In the genomic region with DNA sequence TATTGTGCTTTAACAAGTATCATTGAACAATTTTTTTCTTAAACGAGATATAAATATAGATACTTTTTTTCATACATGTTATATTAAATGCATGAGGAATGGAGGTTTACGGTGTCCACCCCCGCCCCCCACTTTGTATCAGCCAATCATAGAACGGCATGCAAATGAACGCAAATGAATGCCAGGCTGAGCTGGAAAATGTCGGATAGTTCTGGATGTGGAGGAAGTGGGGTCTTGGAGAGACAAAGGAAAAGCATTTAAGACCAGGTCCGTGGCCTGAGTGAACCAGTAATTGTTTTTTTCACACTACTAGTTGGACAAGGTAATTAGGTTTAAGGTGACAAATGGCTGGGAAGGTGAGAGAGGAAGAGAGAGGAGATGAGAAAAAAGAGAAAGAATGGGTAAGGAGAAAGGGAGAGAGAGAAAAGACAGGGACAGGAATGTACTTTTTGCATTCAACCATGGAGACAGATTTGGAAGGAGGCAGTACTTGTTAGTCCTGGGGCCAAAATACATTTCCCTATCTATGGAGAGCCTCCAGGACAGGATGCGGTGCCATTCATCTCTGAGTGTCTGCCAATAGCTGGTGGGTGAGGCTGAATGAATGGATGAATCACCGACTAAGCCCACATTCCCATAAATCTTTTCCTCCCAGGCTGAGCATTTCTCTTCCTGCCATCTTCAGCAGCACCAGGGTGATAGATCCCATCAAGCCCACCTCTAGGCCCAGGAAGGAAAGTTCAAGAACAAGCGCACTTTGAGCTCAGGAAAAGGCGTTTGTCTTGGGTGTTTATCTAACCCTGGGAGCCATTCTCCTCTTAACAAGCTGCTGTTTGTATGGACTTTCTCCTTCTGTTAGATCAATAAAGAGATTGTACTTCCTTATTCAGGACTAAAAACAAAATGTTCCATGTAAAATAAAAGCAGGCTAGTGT, we compare ENCODE assay signal across 8 cellular contexts. TPM values are rescaled to one million over a fixed set of nuclear protein-coding genes. Genes with fewer than 3 reads are reported as not detected.
DNase-seq lines count a peak whose midpoint lies in the region; ATAC-seq, FAIRE-seq and TF ChIP-seq lines count a peak whose summit lies in the region.

No MANE protein-coding gene starts in this region.

- RAD21 ChIA-PET in HCT116 (lab: Charles Lee; ENCODE audit: low non-redundant PET in 1 of 2, low total read pairs in 2 of 2, uncharacterized antibody in 2 of 2, unreplicated experiment in 2 of 2) = no interaction called here

- CTCF ChIA-PET in HCT116 (lab: Charles Lee) = interaction anchor here (0.9 to 1.7 kb wide), 4 partner anchors 23 to 337 kb away, joined by 3 to 5 read pairs (median 3); partner anchors contain the start of gene OXTR

- no peaks in the 10 kb centered on the region for H3K9me2 ChIP-seq in HCT116 (ENCODE audit: insufficient read depth)

- H3K4me2 ChIP-seq in HCT116 (ENCODE audit: low read length) = peak overlapping the region; percentile 93

- DNase-seq in HCT116 (ENCODE audit: low read depth, low spot score) (peak; percentile 75), adipocyte (ENCODE audit: low read depth) (peak; percentile 79), iris pigment epithelial cell (ENCODE audit: low read depth) (peak; percentile 45), ecto neural progenitor cell (ENCODE audit: low spot score) (no peak), CD1c-positive myeloid dendritic cell (ENCODE audit: extremely low spot score) (no peak), retina (no peak)

- ATAC-seq in HCT116 (peak; percentile 51), GM21526 (IDR thresholded peaks at IDR 0.05; ENCODE audit: low FRiP score, unreplicated experiment) (no peak)

- H2AFZ ChIP-seq in HCT116 (ENCODE audit: low read depth, low read length, poor library complexity, severe bottlenecking) = peak overlapping the region; percentile 64

- intact Hi-C loops in HCT116 (cut with micrococcal nuclease) = no loop called here

- TF ChIP-seq CTCF in HCT116 (IDR thresholded peaks at IDR 0.05 in 2 of 3, conservative IDR thresholded peaks at IDR 0.05 in 1 of 3; ENCODE audit: borderline replicate concordance in 1 of 3, insufficient read depth in 1 of 3, low read depth in 2 of 3, low read length in 2 of 3) = no peak

- H3K79me2 ChIP-seq in HCT116 (ENCODE audit: insufficient read depth, low read length) = peaks cover 36% of the 10 kb centered on the region

- H3K4me1 ChIP-seq in HCT116 (ENCODE audit: control insufficient read depth in 1 of 2, insufficient read depth in 2 of 2, low read length in 2 of 2) (peaks cover 14 to 33% of the 10 kb centered on the region in 2 experiments; a peak in 3 of 4 replicates), adipocyte (ENCODE audit: control insufficient read depth, insufficient read depth, low read length) (peaks cover 26% of the 10 kb centered on the region)

- H3K9me3 ChIP-seq in HCT116 (ENCODE audit: control insufficient read depth in 1 of 2, insufficient read depth in 1 of 2, low read depth in 1 of 2, low read length in 2 of 2) (no peaks in the 10 kb centered on the region), adipocyte (ENCODE audit: control insufficient read depth, low read length) (no peaks in the 10 kb centered on the region)

- H3K4me3 ChIP-seq in HCT116 (replicated peaks in 1 of 2; ENCODE audit: low read depth in 1 of 2, low read length in 2 of 2) = peak overlapping the region in 1 of 2 experiments; percentile 92; a peak in 2 of 4 replicates
- H3K4me3 ChIP-seq in adipocyte (ENCODE audit: low read length) = no peak overlapping the region

- peak overlapping the region; percentile 28; the same call in 1 of the 2 replicates for H3K27ac ChIP-seq in HCT116 (ENCODE audit: low read depth, low read length)

- no peaks in the 10 kb centered on the region; the same call in 1 of the 2 replicates for H3K27me3 ChIP-seq in HCT116 (ENCODE audit: insufficient read depth, low read length)
- no peaks in the 10 kb centered on the region for H3K27me3 ChIP-seq in adipocyte (replicated peaks; ENCODE audit: control insufficient read depth, insufficient read depth, low read length)

- POLR2A ChIA-PET in HCT116 (lab: Charles Lee) = no interaction called here

- 0 out of 2 replicates have a peak, but pooled peaks have one; percentile 2 for TF ChIP-seq RAD21 in HCT116 (IDR thresholded peaks at IDR 0.05; ENCODE audit: low read depth)

- H4K20me1 ChIP-seq in HCT116 (ENCODE audit: insufficient read depth) = no peaks in the 10 kb centered on the region

- no TSS peak for BruUV-seq in HCT116 (replicated peaks; lab: Mats Ljungman, UMichigan)

- peak overlapping the region; percentile 30 for H3K9ac ChIP-seq in HCT116 (ENCODE audit: low read length)
- no peak overlapping the region for H3K9ac ChIP-seq in adipocyte (ENCODE audit: low read length)

- no peak for TF ChIP-seq POLR2A in HCT116 (IDR thresholded peaks at IDR 0.05; ENCODE audit: borderline replicate concordance, extremely low read depth, insufficient read depth, insufficient read length)

- peak; percentile 93 for FAIRE-seq in A204.1 (lab: Jason Lieb, UNC)

- H3K36me3 ChIP-seq in HCT116 (ENCODE audit: control insufficient read depth in 1 of 2, insufficient read depth in 2 of 2, low read length in 2 of 2) (no peaks in the 10 kb centered on the region), adipocyte (ENCODE audit: control insufficient read depth, insufficient read depth, low read length, severe bottlenecking) (no peaks in the 10 kb centered on the region)

TF ChIP-seq in HCT116, 20 proteins besides CTCF, POLR2A, EP300 and RAD21 (continues in another document):
- TF ChIP-seq SRF (IDR thresholded peaks at IDR 0.05; ENCODE audit: low read depth) = no peak
- TF ChIP-seq ZFX (IDR thresholded peaks at IDR 0.05) = no peak
- TF ChIP-seq TCF7L2 (IDR thresholded peaks at IDR 0.05; ENCODE audit: borderline replicate concordance, extremely low read depth, insufficient read depth, insufficient read length) = peak; percentile 16
- TF ChIP-seq EZH2 (IDR thresholded peaks at IDR 0.05) = no peak
- no peak for TF ChIP-seq CEBPB (IDR thresholded peaks at IDR 0.05; ENCODE audit: low read depth)
- TF ChIP-seq SIN3A (IDR thresholded peaks at IDR 0.05; ENCODE audit: low read depth) = no peak
- no peak for TF ChIP-seq ZNF274 (IDR thresholded peaks at IDR 0.05; ENCODE audit: low read depth, low read length)
- TF ChIP-seq REST (IDR thresholded peaks at IDR 0.05; ENCODE audit: low read depth) = no peak
- peak; percentile 81 for TF ChIP-seq JUND (IDR thresholded peaks at IDR 0.05)
- peak; percentile 73 for TF ChIP-seq SP1 (IDR thresholded peaks at IDR 0.05; ENCODE audit: low read depth)
- TF ChIP-seq, protein P1, sequence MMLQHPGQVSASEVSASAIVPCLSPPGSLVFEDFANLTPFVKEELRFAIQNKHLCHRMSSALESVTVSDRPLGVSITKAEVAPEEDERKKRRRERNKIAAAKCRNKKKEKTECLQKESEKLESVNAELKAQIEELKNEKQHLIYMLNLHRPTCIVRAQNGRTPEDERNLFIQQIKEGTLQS (IDR thresholded peaks at IDR 0.05) = no peak
- peak; percentile 31 for TF ChIP-seq YY1 (IDR thresholded peaks at IDR 0.05; ENCODE audit: extremely low read depth, insufficient replicate concordance, low read depth, low read length)
- TF ChIP-seq, protein P2, sequence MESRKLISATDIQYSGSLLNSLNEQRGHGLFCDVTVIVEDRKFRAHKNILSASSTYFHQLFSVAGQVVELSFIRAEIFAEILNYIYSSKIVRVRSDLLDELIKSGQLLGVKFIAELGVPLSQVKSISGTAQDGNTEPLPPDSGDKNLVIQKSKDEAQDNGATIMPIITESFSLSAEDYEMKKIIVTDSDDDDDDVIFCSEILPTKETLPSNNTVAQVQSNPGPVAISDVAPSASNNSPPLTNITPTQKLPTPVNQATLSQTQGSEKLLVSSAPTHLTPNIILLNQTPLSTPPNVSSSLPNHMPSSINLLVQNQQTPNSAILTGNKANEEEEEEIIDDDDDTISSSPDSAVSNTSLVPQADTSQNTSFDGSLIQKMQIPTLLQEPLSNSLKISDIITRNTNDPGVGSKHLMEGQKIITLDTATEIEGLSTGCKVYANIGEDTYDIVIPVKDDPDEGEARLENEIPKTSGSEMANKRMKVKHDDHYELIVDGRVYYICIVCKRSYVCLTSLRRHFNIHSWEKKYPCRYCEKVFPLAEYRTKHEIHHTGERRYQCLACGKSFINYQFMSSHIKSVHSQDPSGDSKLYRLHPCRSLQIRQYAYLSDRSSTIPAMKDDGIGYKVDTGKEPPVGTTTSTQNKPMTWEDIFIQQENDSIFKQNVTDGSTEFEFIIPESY (IDR thresholded peaks at IDR 0.05; ENCODE audit: extremely low read depth, insufficient replicate concordance, low read length) = no peak
- TF ChIP-seq, protein P3, sequence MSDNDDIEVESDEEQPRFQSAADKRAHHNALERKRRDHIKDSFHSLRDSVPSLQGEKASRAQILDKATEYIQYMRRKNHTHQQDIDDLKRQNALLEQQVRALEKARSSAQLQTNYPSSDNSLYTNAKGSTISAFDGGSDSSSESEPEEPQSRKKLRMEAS (IDR thresholded peaks at IDR 0.05) = no peak
- TF ChIP-seq ELF1 (IDR thresholded peaks at IDR 0.05; ENCODE audit: borderline replicate concordance, low read depth) = no peak
- no peak for TF ChIP-seq EZH2phosphoT487 (IDR thresholded peaks at IDR 0.05; ENCODE audit: borderline replicate concordance)
- TF ChIP-seq FOSL1 (IDR thresholded peaks at IDR 0.05; ENCODE audit: low read depth) = peak; percentile 61

RNA-seq across cellular contexts. Expression of gene RAD18, which starts 1.4 kb away (rescaled TPM):
- 28.7 TPM for total RNA-seq in HCT116 (2021; ENCODE audit: unreplicated experiment)
- polyA plus RNA-seq in HCT116 (2012) = 3.2 and 4.7 TPM in 2 replicates

Comparison
In these comparisons a context has a peak if more than half of its experiments do, and no peak if none do; other contexts are left out.
1. DNase-seq: peak in HCT116 (single experiment), adipocyte (single experiment) and iris pigment epithelial cell (single experiment); none in ecto neural progenitor cell (single experiment), CD1c-positive myeloid dendritic cell (single experiment) and retina (single experiment).